ENCODE assay signal across 1 cellular context in the genomic region with DNA sequence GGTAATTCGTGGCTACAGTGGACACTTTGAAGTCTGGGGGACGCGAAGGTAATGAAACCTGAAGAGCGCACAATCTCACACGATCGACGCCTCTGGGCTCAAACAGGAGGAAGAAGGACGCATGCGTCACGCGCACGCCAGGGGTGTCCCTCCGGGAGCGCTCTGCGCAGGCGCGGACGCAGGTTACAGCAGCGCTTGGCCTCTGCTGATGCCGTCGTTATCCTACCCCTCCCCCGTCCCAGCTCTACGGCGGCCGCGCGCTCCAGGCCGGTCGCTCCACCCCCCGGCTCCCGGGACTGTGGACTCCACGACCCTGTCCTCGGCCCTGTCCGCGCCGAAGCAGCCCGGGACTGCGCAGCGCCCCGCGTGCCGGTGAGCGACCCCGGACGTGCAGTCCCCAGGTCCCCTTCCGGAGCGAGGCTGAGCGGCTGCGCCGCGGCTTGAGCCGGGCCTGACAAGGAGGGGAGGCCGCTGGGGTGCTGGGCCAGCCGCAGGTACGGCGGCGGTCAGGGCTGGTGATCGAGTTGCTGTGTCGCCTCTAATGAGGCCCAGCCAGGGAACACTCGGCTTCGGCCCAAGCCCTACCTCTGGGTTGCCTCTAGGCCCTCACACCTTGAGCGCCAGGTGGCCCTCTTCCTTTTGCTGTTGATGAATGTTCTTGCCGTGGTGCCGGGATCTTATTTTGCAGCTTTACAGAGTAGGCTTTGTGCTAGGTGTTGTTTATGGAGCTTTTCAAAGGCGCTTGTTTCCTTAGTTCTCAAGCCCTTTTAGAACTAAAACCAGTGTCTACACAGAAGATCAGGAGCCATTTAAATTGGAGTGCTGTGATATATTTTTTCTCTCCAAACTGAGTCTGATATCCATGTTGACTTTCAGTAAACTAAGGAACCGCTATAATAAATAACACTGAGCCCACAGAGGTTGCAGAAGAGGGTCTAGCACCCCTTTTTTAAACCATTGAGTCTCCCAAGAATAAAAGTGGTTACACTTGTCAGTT.
TF ChIP-seq lines count a peak whose summit lies in the region.

Gene TMEM106B (plus strand): TSS at position 241 of the 997 bp plus-strand sequence. CDS start 3,517 bp downstream, outside the sequence.

TF ChIP-seq in H1, 55 proteins besides CTCF, POLR2A, EP300 and RAD21 (continued from another document):
- TF ChIP-seq HDAC2 (IDR thresholded peaks at IDR 0.05; ENCODE audit: borderline replicate concordance in 1 of 2, low read depth in 2 of 2, low read length in 2 of 2) (0 out of 4 replicates have a peak, but pooled peaks of 1 of the 2 experiments have one; percentile 33), GTF2F1 (IDR thresholded peaks at IDR 0.05; ENCODE audit: borderline replicate concordance, low read depth, low read length) (0 out of 2 replicates have a peak, but pooled peaks have one; percentile 35), TAF7 (optimal IDR thresholded peaks at IDR 0.05; ENCODE audit: borderline replicate concordance, low read depth, low read length) (peak; percentile 62), CEBPB (IDR thresholded peaks at IDR 0.05; ENCODE audit: low read depth, low read length) (no peak), POU5F1 (IDR thresholded peaks at IDR 0.05; ENCODE audit: low read depth, low read length) (no peak), NRF1 (IDR thresholded peaks at IDR 0.05; ENCODE audit: low read depth, low read length) (peak; percentile 88), SRF (IDR thresholded peaks at IDR 0.05; ENCODE audit: low read depth, low read length) (no peak; the same call in 1 of the 2 replicates), NANOG (IDR thresholded peaks at IDR 0.05; ENCODE audit: insufficient read depth, low read depth, low read length, poor library complexity, severe bottlenecking) (no peak), CTBP2 (IDR thresholded peaks at IDR 0.05; ENCODE audit: borderline replicate concordance, insufficient read depth, insufficient read length, low read length) (peak; percentile 41), RBBP5 (IDR thresholded peaks at IDR 0.05; ENCODE audit: borderline replicate concordance, low read depth, low read length) (peak; percentile 98), SIX5 (IDR thresholded peaks at IDR 0.05; ENCODE audit: low read depth, low read length) (no peak), ASH2L (IDR thresholded peaks at IDR 0.05; ENCODE audit: low read length) (peak; percentile 98), EGR1 (IDR thresholded peaks at IDR 0.05; ENCODE audit: borderline replicate concordance, low read depth, low read length) (no peak; the same call in 1 of the 2 replicates), MAFK (IDR thresholded peaks at IDR 0.05; ENCODE audit: low read depth, low read length) (no peak), PHF8 (conservative IDR thresholded peaks at IDR 0.05; ENCODE audit: low read depth, low read length) (peak; percentile 94), MAX (IDR thresholded peaks at IDR 0.05) (peak; percentile 94), KDM5A (IDR thresholded peaks at IDR 0.05; ENCODE audit: low read length) (0 out of 2 replicates have a peak, but pooled peaks have one; percentile 12), CHD2 (IDR thresholded peaks at IDR 0.05; ENCODE audit: low read length) (no peak), CREB1 (IDR thresholded peaks at IDR 0.05) (peak; percentile 95), E2F6 (IDR thresholded peaks at IDR 0.05) (peak; percentile 94), GABPA (IDR thresholded peaks at IDR 0.05; ENCODE audit: borderline replicate concordance, insufficient read depth, low read length) (no peak), POLR2AphosphoS5 (IDR thresholded peaks at IDR 0.05; ENCODE audit: low read depth, low read length) (peak; percentile 85), TBP (IDR thresholded peaks at IDR 0.05; ENCODE audit: low read depth, low read length) (peak; percentile 33), TEAD4 (IDR thresholded peaks at IDR 0.05; ENCODE audit: low read depth, low read length) (0 out of 2 replicates have a peak, but pooled peaks have one; percentile 1), BRCA1 (IDR thresholded peaks at IDR 0.05; ENCODE audit: low read depth, low read length) (no peak)
- TF ChIP-seq, protein P1, sequence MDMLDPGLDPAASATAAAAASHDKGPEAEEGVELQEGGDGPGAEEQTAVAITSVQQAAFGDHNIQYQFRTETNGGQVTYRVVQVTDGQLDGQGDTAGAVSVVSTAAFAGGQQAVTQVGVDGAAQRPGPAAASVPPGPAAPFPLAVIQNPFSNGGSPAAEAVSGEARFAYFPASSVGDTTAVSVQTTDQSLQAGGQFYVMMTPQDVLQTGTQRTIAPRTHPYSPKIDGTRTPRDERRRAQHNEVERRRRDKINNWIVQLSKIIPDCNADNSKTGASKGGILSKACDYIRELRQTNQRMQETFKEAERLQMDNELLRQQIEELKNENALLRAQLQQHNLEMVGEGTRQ (IDR thresholded peaks at IDR 0.05; ENCODE audit: low read length), result no peak
- TF ChIP-seq, protein P2, sequence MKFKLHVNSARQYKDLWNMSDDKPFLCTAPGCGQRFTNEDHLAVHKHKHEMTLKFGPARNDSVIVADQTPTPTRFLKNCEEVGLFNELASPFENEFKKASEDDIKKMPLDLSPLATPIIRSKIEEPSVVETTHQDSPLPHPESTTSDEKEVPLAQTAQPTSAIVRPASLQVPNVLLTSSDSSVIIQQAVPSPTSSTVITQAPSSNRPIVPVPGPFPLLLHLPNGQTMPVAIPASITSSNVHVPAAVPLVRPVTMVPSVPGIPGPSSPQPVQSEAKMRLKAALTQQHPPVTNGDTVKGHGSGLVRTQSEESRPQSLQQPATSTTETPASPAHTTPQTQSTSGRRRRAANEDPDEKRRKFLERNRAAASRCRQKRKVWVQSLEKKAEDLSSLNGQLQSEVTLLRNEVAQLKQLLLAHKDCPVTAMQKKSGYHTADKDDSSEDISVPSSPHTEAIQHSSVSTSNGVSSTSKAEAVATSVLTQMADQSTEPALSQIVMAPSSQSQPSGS (IDR thresholded peaks at IDR 0.05; ENCODE audit: low read length), result peak; percentile 21; the same call in 1 of the 2 replicates
